Comparison of ENCODE assay signal across 17 cellular contexts in the genomic region with DNA sequence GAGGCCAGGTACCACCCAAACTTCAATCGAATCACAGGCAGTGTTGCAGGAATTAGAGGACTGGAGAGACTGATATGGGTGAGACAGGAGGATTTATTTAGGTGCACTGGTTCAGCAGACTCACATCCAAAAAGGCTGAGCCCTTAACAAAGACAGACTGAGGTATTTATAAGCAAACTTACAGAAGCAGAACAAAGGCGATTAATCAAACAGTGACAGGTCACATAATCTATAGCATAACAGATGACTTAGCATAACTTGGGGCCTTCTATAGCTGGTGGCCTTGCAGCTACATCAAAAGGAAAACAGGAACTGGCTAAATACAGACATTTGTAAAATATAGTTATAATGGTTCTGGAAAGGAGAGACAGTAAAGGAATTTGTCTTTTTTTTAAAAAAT. TPM values are rescaled to one million over a fixed set of nuclear protein-coding genes. Genes with fewer than 3 reads are reported as not detected.
DNase-seq lines count a peak whose midpoint lies in the region; ATAC-seq and TF ChIP-seq lines count a peak whose summit lies in the region.
"Had no signal": no experiment of that assay in that cellular context is flagged by ENCODE, and none has a peak within 500 bp of the region (broad histone marks: within the 10 kb centered on the region; RNA-seq: fewer than 3 reads in every experiment).

No MANE protein-coding gene starts in this region.

- intact Hi-C loops in lower lobe of right lung (cut with DNase I), result no loop called here

- peak overlapping the region; percentile 64 for H3K27ac ChIP-seq in SU-DHL-6 (ENCODE audit: low read depth, low read length)
- peak overlapping the region; percentile 64 for H3K27ac ChIP-seq in effector memory CD4-positive, alpha-beta T cell (ENCODE audit: insufficient read depth, low read length, poor library complexity, severe bottlenecking)
- H3K27ac ChIP-seq in lower lobe of right lung, result no peak overlapping the region
- H3K27ac ChIP-seq: C4-2B, gastrocnemius medialis, GM23248 had no signal

- H3K4me1 ChIP-seq in effector memory CD4-positive, alpha-beta T cell (ENCODE audit: control insufficient read depth, insufficient read depth, low read length, poor library complexity, severe bottlenecking), result peaks cover 30% of the 10 kb centered on the region
- H3K4me1 ChIP-seq in lower lobe of right lung, result no peaks in the 10 kb centered on the region

- no peaks in the 10 kb centered on the region for H3K79me2 ChIP-seq in SU-DHL-6 (ENCODE audit: insufficient read depth, low read length)

- no peak overlapping the region for H2AFZ ChIP-seq in SU-DHL-6 (ENCODE audit: low read depth, low read length, severe bottlenecking)
- H2AFZ ChIP-seq: GM23248 had no signal

- DNase-seq in GM12865 (ENCODE audit: low read depth) (peak; percentile 48), KG1 (lab: John Stamatoyannopoulos, UW) (peak; percentile 5), SW 1271 (lab: John Stamatoyannopoulos, UW) (no peak), COR-L47 (lab: John Stamatoyannopoulos, UW) (no peak), lower lobe of right lung (no peak)
- no peak for DNase-seq in effector memory CD4-positive, alpha-beta T cell
- no peak for DNase-seq in activated CD4-positive, CD25-positive, alpha-beta regulatory T cell (lab: John Stamatoyannopoulos, UW)
- DNase-seq: gastrocnemius medialis, GDM1, midbrain, NCI-H187 treated with DMSO at 0.1 percent for 48 hours, NCI-H526 treated with DMSO at 0.1 percent for 48 hours had no signal

- no peaks in the 10 kb centered on the region; the same call in 1 of the 2 replicates for H3K9me3 ChIP-seq in SU-DHL-6 (ENCODE audit: insufficient read depth, low read length)
- no peaks in the 10 kb centered on the region for H3K9me3 ChIP-seq in effector memory CD4-positive, alpha-beta T cell (ENCODE audit: control insufficient read depth, low read length)
- H3K9me3 ChIP-seq in lower lobe of right lung, result no peaks in the 10 kb centered on the region
- H3K9me3 ChIP-seq: gastrocnemius medialis, stomach had no signal

- H4K20me1 ChIP-seq in SU-DHL-6 (ENCODE audit: low read depth, low read length), result no peaks in the 10 kb centered on the region

- no peak overlapping the region for H3K9ac ChIP-seq in SU-DHL-6 (ENCODE audit: low read length)
- H3K9ac ChIP-seq: GM23248 had no signal

- no peak for ATAC-seq in lower lobe of right lung
- ATAC-seq: gastrocnemius medialis had no signal

- H3K36me3 ChIP-seq in SU-DHL-6 (ENCODE audit: low read length), result no peaks in the 10 kb centered on the region
- H3K36me3 ChIP-seq in effector memory CD4-positive, alpha-beta T cell (ENCODE audit: control insufficient read depth, insufficient read depth, low read length), result no peaks in the 10 kb centered on the region
- H3K36me3 ChIP-seq in lower lobe of right lung, result no peaks in the 10 kb centered on the region
- H3K36me3 ChIP-seq: gastrocnemius medialis, stomach had no signal

- peaks cover 10% of the 10 kb centered on the region; the same call in 1 of the 2 replicates for H3F3A ChIP-seq in SU-DHL-6 (ENCODE audit: insufficient read depth)

- no peaks in the 10 kb centered on the region for H3K9me2 ChIP-seq in SU-DHL-6 (replicated peaks; ENCODE audit: insufficient read depth, low read length)

- H3K4me3 ChIP-seq in GM12865 (ENCODE audit: low read depth, low read length) (no peak overlapping the region), SU-DHL-6 (ENCODE audit: insufficient read depth, low read length, poor library complexity, severe bottlenecking) (no peak overlapping the region), lower lobe of right lung (no peak overlapping the region)
- H3K4me3 ChIP-seq in effector memory CD4-positive, alpha-beta T cell (ENCODE audit: insufficient read depth, low read depth, low read length, poor library complexity, severe bottlenecking), result no peak overlapping the region
- H3K4me3 ChIP-seq: gastrocnemius medialis, GM23248, stomach had no signal

- TF ChIP-seq CTCF in GM12865 (IDR thresholded peaks at IDR 0.05; ENCODE audit: insufficient read depth, low read depth, low read length, missing control alignments), result no peak
- no peak for TF ChIP-seq CTCF in SU-DHL-6 (IDR thresholded peaks at IDR 0.05; ENCODE audit: insufficient read depth, low read length, poor library complexity, severe bottlenecking)
- TF ChIP-seq CTCF in lower lobe of right lung (IDR thresholded peaks at IDR 0.05), result no peak

- H3K27me3 ChIP-seq in SU-DHL-6 (ENCODE audit: low read length) (no peaks in the 10 kb centered on the region), lower lobe of right lung (ENCODE audit: low read depth) (no peaks in the 10 kb centered on the region)
- H3K27me3 ChIP-seq in effector memory CD4-positive, alpha-beta T cell (replicated peaks; ENCODE audit: control insufficient read depth, insufficient read depth, low read length, poor library complexity, severe bottlenecking), result no peaks in the 10 kb centered on the region
- H3K27me3 ChIP-seq: gastrocnemius medialis, stomach had no signal

- peak overlapping the region; percentile 9 for H3K4me2 ChIP-seq in SU-DHL-6 (ENCODE audit: low read depth, low read length, poor library complexity, severe bottlenecking)

RNA-seq across cellular contexts. Expression of gene APOBEC3B, which starts 2.1 kb away (rescaled TPM):
- 1.0 TPM for total RNA-seq in lower lobe of right lung
- total RNA-seq: bronchial epithelial cell had no signal

RNA-seq across cellular contexts. Expression of gene APOBEC3A, which starts 26.8 kb away (rescaled TPM):
- 14.2 TPM for total RNA-seq in lower lobe of right lung
- total RNA-seq: bronchial epithelial cell, GM23248 had no signal

RNA-seq across cellular contexts. Expression of gene APOBEC3C, which starts 29.8 kb away (rescaled TPM):
- total RNA-seq in lower lobe of right lung, result 27.8 TPM

RNA-seq across cellular contexts. Expression of gene APOBEC3D, which starts 36.7 kb away (rescaled TPM):
- total RNA-seq in lower lobe of right lung, result 3.0 TPM

RNA-seq across cellular contexts. Expression of gene APOBEC3F, which starts 56.4 kb away (rescaled TPM):
- 9.5 TPM for total RNA-seq in lower lobe of right lung

Comparison
In these comparisons a context has a peak if more than half of its experiments do, and no peak if none do; other contexts are left out.
1. DNase-seq: peak in GM12865 (single experiment) and KG1 (single experiment); none in effector memory CD4-positive, alpha-beta T cell (0 of 3), SW 1271 (0 of 2), activated CD4-positive, CD25-positive, alpha-beta regulatory T cell (0 of 4), COR-L47 (single experiment) and lower lobe of right lung (single experiment).